18 cellular contexts compared by ENCODE assay signal in the genomic region with DNA sequence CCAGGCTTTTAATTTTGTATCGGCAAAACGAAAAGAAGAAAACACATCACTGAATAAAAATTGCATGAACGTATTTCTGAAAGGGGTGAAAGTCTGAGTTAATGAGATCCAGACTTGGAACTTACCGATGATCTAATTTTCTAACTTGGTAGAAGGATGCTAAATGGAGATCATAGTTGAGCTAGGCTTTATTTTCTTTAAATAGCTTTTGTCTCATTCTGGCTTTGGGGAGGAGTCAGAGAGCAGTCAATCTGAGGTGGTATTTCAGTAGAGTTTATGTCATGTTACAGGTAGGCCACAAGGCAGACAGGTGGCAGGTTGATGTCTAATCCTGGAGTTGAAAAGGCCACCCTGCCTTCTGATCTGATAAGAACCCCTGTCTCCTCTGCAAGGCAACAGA.
A peak's percentile ranks its signal among the peaks of the same experiment; 100 is the strongest.
DNase-seq lines count a peak whose midpoint lies in the region; ATAC-seq and TF ChIP-seq lines count a peak whose summit lies in the region.
"Had no signal": no experiment of that assay in that cellular context is flagged by ENCODE, and none has a peak within 500 bp of the region (broad histone marks: within the 10 kb centered on the region; RNA-seq: fewer than 3 reads in every experiment).

No MANE protein-coding gene starts in this region.

- H4K8ac ChIP-seq in mesendoderm (ENCODE audit: low read depth, low read length) = no peak overlapping the region

- in situ Hi-C loops in brain microvascular endothelial cell (cut with HindIII; ENCODE audit: low pct_ligation_motif_present, low sequenced_read_pairs) = no loop called here

- ATAC-seq in heart left ventricle = peak; percentile 65 to 91 (median 80)
- no peak for ATAC-seq in HG03342 (IDR thresholded peaks at IDR 0.05; ENCODE audit: unreplicated experiment)
- no peak for ATAC-seq in GM18498 (IDR thresholded peaks at IDR 0.05; ENCODE audit: unreplicated experiment)
- ATAC-seq: K562 had no signal

- H3K9ac ChIP-seq in mesendoderm (ENCODE audit: low read length) = no peak overlapping the region
- H3K9ac ChIP-seq in smooth muscle cell (ENCODE audit: low read depth) = no peak overlapping the region

- no peak overlapping the region for H3K4ac ChIP-seq in mesendoderm (ENCODE audit: low read depth, low read length)

- no peak overlapping the region for H3K4me2 ChIP-seq in mesendoderm (ENCODE audit: low read length)
- no peak overlapping the region for H3K4me2 ChIP-seq in smooth muscle cell

- H3K9me3 ChIP-seq in heart left ventricle = no peaks in the 10 kb centered on the region
- H3K9me3 ChIP-seq in left ventricle myocardium inferior (replicated peaks) = no peaks in the 10 kb centered on the region
- no peaks in the 10 kb centered on the region for H3K9me3 ChIP-seq in smooth muscle cell (replicated peaks; ENCODE audit: low read depth)
- H3K9me3 ChIP-seq in ovary = no peaks in the 10 kb centered on the region
- H3K9me3 ChIP-seq: BE2C, Caco-2 had no signal

- H3K4me1 ChIP-seq in heart left ventricle (peaks cover 0 to 12% (median 4%) of the 10 kb centered on the region in 12 donors), left ventricle myocardium inferior (peaks cover 19% of the 10 kb centered on the region), mesendoderm (ENCODE audit: control insufficient read depth, low read depth, low read length) (peaks cover 2% of the 10 kb centered on the region), smooth muscle cell (ENCODE audit: low read depth) (no peaks in the 10 kb centered on the region), ovary (ENCODE audit: insufficient read depth) (no peaks in the 10 kb centered on the region)
- H3K4me1 ChIP-seq: BE2C had no signal

- TF ChIP-seq POLR2A in heart left ventricle (IDR thresholded peaks at IDR 0.05) = no peak
- TF ChIP-seq POLR2A in ovary (IDR thresholded peaks at IDR 0.05) = no peak

- no peak for TF ChIP-seq EP300 in ovary (IDR thresholded peaks at IDR 0.05)

- H3K56ac ChIP-seq in mesendoderm (ENCODE audit: low read length) = no peak overlapping the region

- 53 to 65% (median 61%) methylated on average over 4 of the region's 4 CpGs for WGBS in heart left ventricle, 4 donors
- WGBS in mesendoderm (ENCODE audit: extremely low coverage, insufficient coverage, low lambda C conversion rate) = no CpG with 5 or more reads among the region's 4 CpGs
- 90% methylated on average over 4 of the region's 4 CpGs for WGBS in smooth muscle cell (ENCODE audit: low lambda C conversion rate)
- 93 to 94% (median 93%) methylated on average over 4 of the region's 4 CpGs for WGBS in ovary, 3 donors

- no peak for TF ChIP-seq CTCF in heart left ventricle (IDR thresholded peaks at IDR 0.05)
- no peak for TF ChIP-seq CTCF in left ventricle myocardium inferior (IDR thresholded peaks at IDR 0.05; ENCODE audit: borderline replicate concordance)
- TF ChIP-seq CTCF in brain microvascular endothelial cell (IDR thresholded peaks at IDR 0.05; ENCODE audit: low read depth, low read length, missing control alignments) = peak; percentile 36
- no peak for TF ChIP-seq CTCF in smooth muscle cell (IDR thresholded peaks at IDR 0.05; ENCODE audit: borderline replicate concordance, insufficient read depth, poor library complexity, severe bottlenecking)
- no peak for TF ChIP-seq CTCF in ovary (IDR thresholded peaks at IDR 0.05)

- H3K4me3 ChIP-seq in heart left ventricle (no peak overlapping the region), left ventricle myocardium inferior (no peak overlapping the region), brain microvascular endothelial cell (ENCODE audit: low read depth, low read length) (no peak overlapping the region), mesendoderm (ENCODE audit: low read length) (no peak overlapping the region), smooth muscle cell (no peak overlapping the region), ovary (no peak overlapping the region)
- H3K4me3 ChIP-seq: K562 had no signal

- no peak overlapping the region for H2BK120ac ChIP-seq in mesendoderm (ENCODE audit: low read depth, low read length)

- no peak overlapping the region for H2AFZ ChIP-seq in smooth muscle cell (ENCODE audit: low read depth)

- intact Hi-C loops in heart left ventricle (cut with DNase I) (loop anchor here in 2 of 10 donors (10.0 kb wide), 1 partner anchor 144 kb away; no protein-coding TSS in a partner anchor), left ventricle myocardium inferior (cut with micrococcal nuclease) (no loop called here), ovary (cut with DNase I) (no loop called here)

- H3K23ac ChIP-seq in mesendoderm (ENCODE audit: low read length) = no peak overlapping the region

- H3K36me3 ChIP-seq in heart left ventricle (peaks cover 0 to 4% (median 0%) of the 10 kb centered on the region in 9 donors), left ventricle myocardium inferior (peaks cover 12% of the 10 kb centered on the region), brain microvascular endothelial cell (replicated peaks) (no peaks in the 10 kb centered on the region), mesendoderm (ENCODE audit: control insufficient read depth, insufficient read depth, low read length) (no peaks in the 10 kb centered on the region), smooth muscle cell (ENCODE audit: low read depth) (no peaks in the 10 kb centered on the region), ovary (no peaks in the 10 kb centered on the region)
- H3K36me3 ChIP-seq: BE2C had no signal

- H2BK5ac ChIP-seq in mesendoderm (ENCODE audit: low read length) = no peak overlapping the region

- DNase-seq in heart left ventricle (no peak), left ventricle myocardium inferior (no peak), brain microvascular endothelial cell (no peak), mesendoderm (peak; percentile 29), smooth muscle cell (lab: John Stamatoyannopoulos, UW; ENCODE audit: unreplicated experiment) (no peak), ovary (no peak)
- DNase-seq: BE2C; CD4-positive, alpha-beta T cell; GF-D8; GOT3; NCI-H1436; NCI-H2029; NCI-H345; NCI-H524 treated with DMSO at 0.1 percent for 48 hours had no signal

- H3K27ac ChIP-seq in heart left ventricle = peak overlapping the region in 5 of 12 donors; percentile 1 to 46 (median 33)
- H3K27ac ChIP-seq in left ventricle myocardium inferior (replicated peaks) = no peak overlapping the region
- H3K27ac ChIP-seq in brain microvascular endothelial cell = no peak overlapping the region
- no peak overlapping the region for H3K27ac ChIP-seq in mesendoderm (ENCODE audit: low read depth, low read length)
- H3K27ac ChIP-seq in smooth muscle cell (ENCODE audit: low read depth) = peak overlapping the region; percentile 37
- H3K27ac ChIP-seq in ovary = no peak overlapping the region

- no peaks in the 10 kb centered on the region for H3F3A ChIP-seq in smooth muscle cell (ENCODE audit: low read depth)

- no peaks in the 10 kb centered on the region for H3K79me2 ChIP-seq in mesendoderm (ENCODE audit: control insufficient read depth, insufficient read depth, low read length)
- peaks cover 3% of the 10 kb centered on the region for H3K79me2 ChIP-seq in smooth muscle cell (ENCODE audit: low read depth)

- no peak overlapping the region for H2AK5ac ChIP-seq in mesendoderm (ENCODE audit: low read length)

- no peak overlapping the region for H4K5ac ChIP-seq in mesendoderm (ENCODE audit: low read length)

- H3K27me3 ChIP-seq in heart left ventricle (no peaks in the 10 kb centered on the region), left ventricle myocardium inferior (ENCODE audit: low read depth) (no peaks in the 10 kb centered on the region), brain microvascular endothelial cell (replicated peaks) (no peaks in the 10 kb centered on the region), mesendoderm (ENCODE audit: insufficient read depth, low read length, poor library complexity) (no peaks in the 10 kb centered on the region), smooth muscle cell (ENCODE audit: low read depth) (no peaks in the 10 kb centered on the region), ovary (no peaks in the 10 kb centered on the region)
- H3K27me3 ChIP-seq: BE2C had no signal

- H4K20me1 ChIP-seq in smooth muscle cell (ENCODE audit: low read depth) = no peaks in the 10 kb centered on the region

- no peak overlapping the region for H2BK15ac ChIP-seq in mesendoderm (replicated peaks; ENCODE audit: low read depth)

- no peaks in the 10 kb centered on the region for H3K79me1 ChIP-seq in mesendoderm (ENCODE audit: low read length)

- H3K18ac ChIP-seq in mesendoderm (ENCODE audit: low read length) = no peak overlapping the region

Comparison
In these comparisons a context has a peak if more than half of its experiments do, and no peak if none do; other contexts are left out.
1. ATAC-seq: peak in heart left ventricle (4 of 4); none in HG03342 (single experiment) and GM18498 (single experiment).